ENCODE assay signal across 2 cellular contexts in genomic region chr19:34964598-34964997, GRCh38.
TF ChIP-seq lines count a peak whose summit lies in the region.

No MANE protein-coding gene starts in this region.

TF ChIP-seq in A549, 52 proteins besides CTCF, POLR2A, EP300 and RAD21 (continued from another document):
- TF ChIP-seq, protein P1, sequence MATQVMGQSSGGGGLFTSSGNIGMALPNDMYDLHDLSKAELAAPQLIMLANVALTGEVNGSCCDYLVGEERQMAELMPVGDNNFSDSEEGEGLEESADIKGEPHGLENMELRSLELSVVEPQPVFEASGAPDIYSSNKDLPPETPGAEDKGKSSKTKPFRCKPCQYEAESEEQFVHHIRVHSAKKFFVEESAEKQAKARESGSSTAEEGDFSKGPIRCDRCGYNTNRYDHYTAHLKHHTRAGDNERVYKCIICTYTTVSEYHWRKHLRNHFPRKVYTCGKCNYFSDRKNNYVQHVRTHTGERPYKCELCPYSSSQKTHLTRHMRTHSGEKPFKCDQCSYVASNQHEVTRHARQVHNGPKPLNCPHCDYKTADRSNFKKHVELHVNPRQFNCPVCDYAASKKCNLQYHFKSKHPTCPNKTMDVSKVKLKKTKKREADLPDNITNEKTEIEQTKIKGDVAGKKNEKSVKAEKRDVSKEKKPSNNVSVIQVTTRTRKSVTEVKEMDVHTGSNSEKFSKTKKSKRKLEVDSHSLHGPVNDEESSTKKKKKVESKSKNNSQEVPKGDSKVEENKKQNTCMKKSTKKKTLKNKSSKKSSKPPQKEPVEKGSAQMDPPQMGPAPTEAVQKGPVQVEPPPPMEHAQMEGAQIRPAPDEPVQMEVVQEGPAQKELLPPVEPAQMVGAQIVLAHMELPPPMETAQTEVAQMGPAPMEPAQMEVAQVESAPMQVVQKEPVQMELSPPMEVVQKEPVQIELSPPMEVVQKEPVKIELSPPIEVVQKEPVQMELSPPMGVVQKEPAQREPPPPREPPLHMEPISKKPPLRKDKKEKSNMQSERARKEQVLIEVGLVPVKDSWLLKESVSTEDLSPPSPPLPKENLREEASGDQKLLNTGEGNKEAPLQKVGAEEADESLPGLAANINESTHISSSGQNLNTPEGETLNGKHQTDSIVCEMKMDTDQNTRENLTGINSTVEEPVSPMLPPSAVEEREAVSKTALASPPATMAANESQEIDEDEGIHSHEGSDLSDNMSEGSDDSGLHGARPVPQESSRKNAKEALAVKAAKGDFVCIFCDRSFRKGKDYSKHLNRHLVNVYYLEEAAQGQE (IDR thresholded peaks at IDR 0.05), result no peak
- no peak for TF ChIP-seq NFE2L2 (conservative IDR thresholded peaks at IDR 0.05; ENCODE audit: low read length)
- no peak for TF ChIP-seq ZNF302 (CRISPR knock-in tag; IDR thresholded peaks at IDR 0.05)
- no peak for TF ChIP-seq BHLHE40 (IDR thresholded peaks at IDR 0.05; ENCODE audit: low read depth, low read length)
- no peak for TF ChIP-seq HDAC2 (IDR thresholded peaks at IDR 0.05)
- no peak for TF ChIP-seq CBX2 (IDR thresholded peaks at IDR 0.05; ENCODE audit: borderline replicate concordance, low read depth)
- no peak for TF ChIP-seq CBX8 (IDR thresholded peaks at IDR 0.05)
- no peak for TF ChIP-seq ESRRA (IDR thresholded peaks at IDR 0.05; ENCODE audit: borderline replicate concordance, low read length)
- TF ChIP-seq PHF8 (IDR thresholded peaks at IDR 0.05; ENCODE audit: borderline replicate concordance, low read depth), result no peak

TF ChIP-seq in GM23338, 12 proteins besides CTCF, POLR2A, EP300 and RAD21 (continued from another document):
- TF ChIP-seq, protein P1 (IDR thresholded peaks at IDR 0.05; ENCODE audit: unreplicated experiment), result no peak
- TF ChIP-seq ZNF462 (CRISPR knock-in tag; IDR thresholded peaks at IDR 0.05), result no peak
